Comparison of ENCODE assay signal across 1 cellular context in genomic region chr16:87828071-87828971, GRCh38.
TF ChIP-seq lines count a peak whose summit lies in the region.

No MANE protein-coding gene starts in this region.

TF ChIP-seq in K562, 482 proteins besides CTCF, POLR2A, EP300 and RAD21 (continued from another document):
- TF ChIP-seq PRDM10 (IDR thresholded peaks at IDR 0.05; ENCODE audit: partially characterized antibody) (no peak), ZNF778 (CRISPR knock-in tag; IDR thresholded peaks at IDR 0.05) (no peak), ZNF384 (IDR thresholded peaks at IDR 0.05; ENCODE audit: low read depth, low read length) (no peak), KLF10 (CRISPR knock-in tag; IDR thresholded peaks at IDR 0.05) (no peak), NR2C2 (CRISPR knock-in tag; IDR thresholded peaks at IDR 0.05) (no peak), NR2C2 (tag; IDR thresholded peaks at IDR 0.05) (no peak), ZNF253 (CRISPR knock-in tag; conservative IDR thresholded peaks at IDR 0.05) (no peak), KDM5B (IDR thresholded peaks at IDR 0.05; ENCODE audit: insufficient replicate concordance, low read depth, low read length) (no peak), CREBBP (IDR thresholded peaks at IDR 0.05; ENCODE audit: low read depth, low read length) (no peak), HINFP (tag; conservative IDR thresholded peaks at IDR 0.05; ENCODE audit: low read depth) (no peak), HCFC1 (IDR thresholded peaks at IDR 0.05; ENCODE audit: low read depth, low read length) (no peak), MYBL2 (IDR thresholded peaks at IDR 0.05; ENCODE audit: low read depth) (no peak), MYBL2 (CRISPR knock-in tag; IDR thresholded peaks at IDR 0.05; ENCODE audit: borderline replicate concordance) (no peak), ZNF263 (CRISPR knock-in tag; IDR thresholded peaks at IDR 0.05; ENCODE audit: borderline replicate concordance) (no peak), GATA2 (CRISPR knock-in tag; IDR thresholded peaks at IDR 0.05) (no peak), RBM22 (IDR thresholded peaks at IDR 0.05; ENCODE audit: low read depth, low read length, poor library complexity, severe bottlenecking) (peak; percentile 98), ZBTB5 (IDR thresholded peaks at IDR 0.05) (no peak), ETV6 (IDR thresholded peaks at IDR 0.05; ENCODE audit: borderline replicate concordance in 1 of 2, low read depth in 2 of 2, low read length in 1 of 2) (no peak), ETV6 (CRISPR knock-in tag; IDR thresholded peaks at IDR 0.05; ENCODE audit: borderline replicate concordance) (no peak), HES1 (IDR thresholded peaks at IDR 0.05; ENCODE audit: low read depth) (no peak), OTX1 (CRISPR knock-in tag; IDR thresholded peaks at IDR 0.05) (no peak), SIN3B (IDR thresholded peaks at IDR 0.05; ENCODE audit: low read depth) (no peak)
TF ChIP-seq in K562: peak in this region for 10.
